ENCODE assay signal across 8 cellular contexts in genomic region chr22:41915035-41915782, GRCh38. TPM values are rescaled to one million over a fixed set of nuclear protein-coding genes. Genes with fewer than 3 reads are reported as not detected.
DNase-seq lines count a peak whose midpoint lies in the region; ATAC-seq and TF ChIP-seq lines count a peak whose summit lies in the region.

TSS of gene SHISA8 (minus strand) at chr22:41915074. CDS start at chr22:41914667, 407 bp downstream.

- no peak within 1 kb of the TSS for H2AFZ ChIP-seq in OCI-LY7 (ENCODE audit: low read length)

- H3K9me2 ChIP-seq in OCI-LY7 (ENCODE audit: insufficient read depth, low read length): no peaks in the 10 kb centered on the region

- BruUV-seq in OCI-LY7 (replicated peaks; lab: Mats Ljungman, UMichigan): no TSS peak

- no peak within 1 kb of the TSS for H3K27ac ChIP-seq in OCI-LY7 (ENCODE audit: low read depth, low read length, poor library complexity, severe bottlenecking)

- H3K4me2 ChIP-seq in OCI-LY7 (ENCODE audit: low read length): peak within 1 kb of the TSS; percentile 30; the same call in 1 of the 2 replicates

- TF ChIP-seq CTCF in GM12864 (IDR thresholded peaks at IDR 0.05; ENCODE audit: low read depth, low read length, missing control alignments) (no peak), OCI-LY7 (conservative IDR thresholded peaks at IDR 0.05; ENCODE audit: low read length) (no peak)

- POLR2A ChIA-PET in OCI-LY7 (lab: Charles Lee): interaction anchor here (0.5 kb wide), 1 partner anchor 9 kb away, joined by 4 read pairs; no protein-coding TSS in a partner anchor

- intact Hi-C loops in OCI-LY7 (cut with micrococcal nuclease; ENCODE audit: unreplicated experiment): loop anchor here (10.0 kb wide), 1 partner anchor 170 kb away; no protein-coding TSS in a partner anchor

- no peak for ATAC-seq in HG02840 (IDR thresholded peaks at IDR 0.05; ENCODE audit: low FRiP score, unreplicated experiment)

- no peaks in the 10 kb centered on the region for H3K36me3 ChIP-seq in OCI-LY7 (ENCODE audit: insufficient read depth, low read length)

- peak within 1 kb of the TSS; percentile 64 for H3K4me3 ChIP-seq in GM12864 (ENCODE audit: low read depth, low read length)
- no peak within 1 kb of the TSS for H3K4me3 ChIP-seq in OCI-LY7 (ENCODE audit: low read depth, low read length, poor library complexity, severe bottlenecking)
- peak within 1 kb of the TSS; percentile 59 for H3K4me3 ChIP-seq in iPS-18c (ENCODE audit: insufficient read depth, low read depth, low read length)

- DNase-seq in GM12864 (ENCODE audit: low read depth) (no peak), OCI-LY7 (ENCODE audit: low spot score) (no peak), DMS79 treated with DMSO at 0.1 percent for 48 hours (lab: John Stamatoyannopoulos, UW) (no peak), KG1 (lab: John Stamatoyannopoulos, UW) (no peak)
- DNase-seq in activated naive CD4-positive, alpha-beta T cell treated with anti-CD3 and anti-CD28 coated beads, Interleukin-2, amount 50 U/mL, for 16 hours: peak; percentile 68
- peak; percentile 58 to 62 for DNase-seq in stimulated activated CD4-positive, alpha-beta T cell treated with anti-CD3 and anti-CD28 coated beads, Interleukin-1b, Interleukin-23, amount 100 ng/mL, for 4 hours (ENCODE audit: low read depth in 2 of 2)

- H4K20me1 ChIP-seq in OCI-LY7 (ENCODE audit: insufficient read depth, low read length): 0 out of 2 replicates have a peak, but pooled peaks cover 6% of the 10 kb centered on the region

- CTCF ChIA-PET in OCI-LY7 (lab: Charles Lee; ENCODE audit: unreplicated experiment): no interaction called here

- H3K4me1 ChIP-seq in OCI-LY7 (ENCODE audit: insufficient read depth, low read length, poor library complexity, severe bottlenecking): peaks cover 49% of the 10 kb centered on the region

- H3K9me3 ChIP-seq in OCI-LY7 (ENCODE audit: low read length) (no peaks in the 10 kb centered on the region), iPS-18c (ENCODE audit: control insufficient read depth, insufficient read depth, low read length) (peaks cover 2% of the 10 kb centered on the region)

- no peaks in the 10 kb centered on the region for H3K79me2 ChIP-seq in OCI-LY7 (ENCODE audit: insufficient read depth, low read depth, low read length)

RNA-seq across cellular contexts. Expression of gene SHISA8, which starts in this region (rescaled TPM):
- not detected in 2 replicates for total RNA-seq in OCI-LY7 (2014; rRNA removed; shearing (Covaris generic))
- 0.61 and 0.74 TPM in 2 replicates for total RNA-seq in OCI-LY7 (2022)

Comparison
In these comparisons a context has a peak if more than half of its experiments do, and no peak if none do; other contexts are left out.
1. DNase-seq: peak in activated naive CD4-positive, alpha-beta T cell treated with anti-CD3 and anti-CD28 coated beads, Interleukin-2, amount 50 U/mL, for 16 hours (single experiment) and stimulated activated CD4-positive, alpha-beta T cell treated with anti-CD3 and anti-CD28 coated beads, Interleukin-1b, Interleukin-23, amount 100 ng/mL, for 4 hours (2 of 2); none in GM12864 (single experiment), OCI-LY7 (single experiment), DMS79 treated with DMSO at 0.1 percent for 48 hours (single experiment) and KG1 (single experiment).